Comparison of ENCODE assay signal across 1 cellular context in the genomic region with DNA sequence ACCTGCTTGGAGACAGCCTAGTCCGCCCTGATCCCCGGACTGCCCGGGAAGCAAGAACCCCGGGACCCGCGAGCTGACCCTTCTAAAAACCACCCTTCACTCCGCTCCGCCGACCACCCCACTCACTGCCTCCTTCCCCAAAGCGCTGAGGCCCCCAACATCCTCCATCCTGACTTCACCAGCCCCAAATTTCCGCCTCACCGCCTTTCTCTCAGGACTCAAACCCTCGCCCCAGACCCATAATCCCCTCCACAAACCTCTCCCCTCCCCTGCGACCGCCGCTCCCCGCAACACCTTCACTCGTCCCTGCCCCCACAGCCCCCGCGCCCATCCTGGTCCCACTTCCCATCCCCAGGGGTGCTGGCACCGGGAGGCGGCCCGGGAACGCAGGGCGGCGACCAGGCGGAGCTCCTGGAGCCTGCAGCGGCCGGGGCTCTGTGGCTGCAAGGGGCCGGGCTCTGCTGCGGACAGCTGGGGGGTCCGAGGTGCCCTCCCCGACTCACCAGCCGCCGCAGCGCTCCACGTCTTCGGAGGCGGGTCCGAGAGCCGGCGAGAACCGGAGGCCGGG.
TF ChIP-seq lines count a peak whose summit lies in the region.

No MANE protein-coding gene starts in this region.

TF ChIP-seq in K562, 482 proteins besides CTCF, POLR2A, EP300 and RAD21 (continued from another document and continues in another):
- TF ChIP-seq SIN3A (IDR thresholded peaks at IDR 0.05; ENCODE audit: borderline replicate concordance in 2 of 2, control insufficient read depth in 1 of 2, low read depth in 2 of 2, low read length in 2 of 2), result peak in 1 of 2 experiments; percentile 27; a peak in 2 of 4 replicates
- no peak for TF ChIP-seq KLF10 (CRISPR knock-in tag; IDR thresholded peaks at IDR 0.05)
- TF ChIP-seq NR1H2 (CRISPR knock-in tag; IDR thresholded peaks at IDR 0.05), result 0 out of 2 replicates have a peak, but pooled peaks have one; percentile 27
- TF ChIP-seq, protein P1, sequence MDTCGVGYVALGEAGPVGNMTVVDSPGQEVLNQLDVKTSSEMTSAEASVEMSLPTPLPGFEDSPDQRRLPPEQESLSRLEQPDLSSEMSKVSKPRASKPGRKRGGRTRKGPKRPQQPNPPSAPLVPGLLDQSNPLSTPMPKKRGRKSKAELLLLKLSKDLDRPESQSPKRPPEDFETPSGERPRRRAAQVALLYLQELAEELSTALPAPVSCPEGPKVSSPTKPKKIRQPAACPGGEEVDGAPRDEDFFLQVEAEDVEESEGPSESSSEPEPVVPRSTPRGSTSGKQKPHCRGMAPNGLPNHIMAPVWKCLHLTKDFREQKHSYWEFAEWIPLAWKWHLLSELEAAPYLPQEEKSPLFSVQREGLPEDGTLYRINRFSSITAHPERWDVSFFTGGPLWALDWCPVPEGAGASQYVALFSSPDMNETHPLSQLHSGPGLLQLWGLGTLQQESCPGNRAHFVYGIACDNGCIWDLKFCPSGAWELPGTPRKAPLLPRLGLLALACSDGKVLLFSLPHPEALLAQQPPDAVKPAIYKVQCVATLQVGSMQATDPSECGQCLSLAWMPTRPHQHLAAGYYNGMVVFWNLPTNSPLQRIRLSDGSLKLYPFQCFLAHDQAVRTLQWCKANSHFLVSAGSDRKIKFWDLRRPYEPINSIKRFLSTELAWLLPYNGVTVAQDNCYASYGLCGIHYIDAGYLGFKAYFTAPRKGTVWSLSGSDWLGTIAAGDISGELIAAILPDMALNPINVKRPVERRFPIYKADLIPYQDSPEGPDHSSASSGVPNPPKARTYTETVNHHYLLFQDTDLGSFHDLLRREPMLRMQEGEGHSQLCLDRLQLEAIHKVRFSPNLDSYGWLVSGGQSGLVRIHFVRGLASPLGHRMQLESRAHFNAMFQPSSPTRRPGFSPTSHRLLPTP (IDR thresholded peaks at IDR 0.05; ENCODE audit: borderline replicate concordance, extremely low read depth, insufficient read length), result no peak
- TF ChIP-seq, protein P2, sequence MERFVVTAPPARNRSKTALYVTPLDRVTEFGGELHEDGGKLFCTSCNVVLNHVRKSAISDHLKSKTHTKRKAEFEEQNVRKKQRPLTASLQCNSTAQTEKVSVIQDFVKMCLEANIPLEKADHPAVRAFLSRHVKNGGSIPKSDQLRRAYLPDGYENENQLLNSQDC (CRISPR knock-in tag; IDR thresholded peaks at IDR 0.05), result peak; percentile 52; the same call in 1 of the 2 replicates
- TF ChIP-seq, protein P3, sequence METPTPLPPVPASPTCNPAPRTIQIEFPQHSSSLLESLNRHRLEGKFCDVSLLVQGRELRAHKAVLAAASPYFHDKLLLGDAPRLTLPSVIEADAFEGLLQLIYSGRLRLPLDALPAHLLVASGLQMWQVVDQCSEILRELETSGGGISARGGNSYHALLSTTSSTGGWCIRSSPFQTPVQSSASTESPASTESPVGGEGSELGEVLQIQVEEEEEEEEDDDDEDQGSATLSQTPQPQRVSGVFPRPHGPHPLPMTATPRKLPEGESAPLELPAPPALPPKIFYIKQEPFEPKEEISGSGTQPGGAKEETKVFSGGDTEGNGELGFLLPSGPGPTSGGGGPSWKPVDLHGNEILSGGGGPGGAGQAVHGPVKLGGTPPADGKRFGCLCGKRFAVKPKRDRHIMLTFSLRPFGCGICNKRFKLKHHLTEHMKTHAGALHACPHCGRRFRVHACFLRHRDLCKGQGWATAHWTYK (CRISPR knock-in tag; IDR thresholded peaks at IDR 0.05), result 0 out of 2 replicates have a peak, but pooled peaks have one; percentile 43
- TF ChIP-seq ARID3A (IDR thresholded peaks at IDR 0.05; ENCODE audit: borderline replicate concordance, low read depth, low read length), result no peak
- 0 out of 2 replicates have a peak, but pooled peaks have one; percentile 51 for TF ChIP-seq ELK1 (CRISPR knock-in tag; IDR thresholded peaks at IDR 0.05)
- TF ChIP-seq MGA (IDR thresholded peaks at IDR 0.05), result no peak
- TF ChIP-seq FOXA1 (IDR thresholded peaks at IDR 0.05; ENCODE audit: borderline replicate concordance), result no peak
- no peak for TF ChIP-seq ZNF764 (CRISPR knock-in tag; IDR thresholded peaks at IDR 0.05; ENCODE audit: low read depth)
- TF ChIP-seq TCF7 (IDR thresholded peaks at IDR 0.05; ENCODE audit: borderline replicate concordance), result no peak
- TF ChIP-seq, protein P4, sequence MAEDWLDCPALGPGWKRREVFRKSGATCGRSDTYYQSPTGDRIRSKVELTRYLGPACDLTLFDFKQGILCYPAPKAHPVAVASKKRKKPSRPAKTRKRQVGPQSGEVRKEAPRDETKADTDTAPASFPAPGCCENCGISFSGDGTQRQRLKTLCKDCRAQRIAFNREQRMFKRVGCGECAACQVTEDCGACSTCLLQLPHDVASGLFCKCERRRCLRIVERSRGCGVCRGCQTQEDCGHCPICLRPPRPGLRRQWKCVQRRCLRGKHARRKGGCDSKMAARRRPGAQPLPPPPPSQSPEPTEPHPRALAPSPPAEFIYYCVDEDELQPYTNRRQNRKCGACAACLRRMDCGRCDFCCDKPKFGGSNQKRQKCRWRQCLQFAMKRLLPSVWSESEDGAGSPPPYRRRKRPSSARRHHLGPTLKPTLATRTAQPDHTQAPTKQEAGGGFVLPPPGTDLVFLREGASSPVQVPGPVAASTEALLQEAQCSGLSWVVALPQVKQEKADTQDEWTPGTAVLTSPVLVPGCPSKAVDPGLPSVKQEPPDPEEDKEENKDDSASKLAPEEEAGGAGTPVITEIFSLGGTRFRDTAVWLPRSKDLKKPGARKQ (CRISPR knock-in tag; IDR thresholded peaks at IDR 0.05), result no peak
- TF ChIP-seq CBX5 (IDR thresholded peaks at IDR 0.05; ENCODE audit: borderline replicate concordance, low read depth), result no peak
- TF ChIP-seq SIN3B (IDR thresholded peaks at IDR 0.05; ENCODE audit: low read depth), result no peak
- TF ChIP-seq ZNF583 (CRISPR knock-in tag; IDR thresholded peaks at IDR 0.05), result no peak
- TF ChIP-seq ETV5 (CRISPR knock-in tag; IDR thresholded peaks at IDR 0.05; ENCODE audit: low read depth), result peak; percentile 75; the same call in 1 of the 2 replicates
- no peak for TF ChIP-seq GABPB2 (CRISPR knock-in tag; conservative IDR thresholded peaks at IDR 0.05)
- TF ChIP-seq C11orf30 (IDR thresholded peaks at IDR 0.05; ENCODE audit: low read depth), result no peak
- no peak for TF ChIP-seq ZNF384 (IDR thresholded peaks at IDR 0.05; ENCODE audit: low read depth, low read length)
- TF ChIP-seq RBM22 (IDR thresholded peaks at IDR 0.05; ENCODE audit: low read depth, low read length, poor library complexity, severe bottlenecking), result no peak
- no peak for TF ChIP-seq ZBTB8A (IDR thresholded peaks at IDR 0.05; ENCODE audit: partially characterized antibody)
- no peak for TF ChIP-seq POU5F1 (IDR thresholded peaks at IDR 0.05; ENCODE audit: borderline replicate concordance, low read depth, low read length, partially characterized antibody)
- no peak for TF ChIP-seq TBP (optimal IDR thresholded peaks at IDR 0.05; ENCODE audit: low read depth, low read length)
- 0 out of 2 replicates have a peak, but pooled peaks have one; percentile 58 for TF ChIP-seq ZNF12 (CRISPR knock-in tag; IDR thresholded peaks at IDR 0.05)
- TF ChIP-seq ATF6 (CRISPR knock-in tag; IDR thresholded peaks at IDR 0.05), result no peak
- peak; percentile 48 for TF ChIP-seq ARHGAP35 (IDR thresholded peaks at IDR 0.05; ENCODE audit: partially characterized antibody)
- no peak for TF ChIP-seq CHD4 (IDR thresholded peaks at IDR 0.05; ENCODE audit: insufficient read depth, insufficient replicate concordance, low read depth, low read length, poor library complexity, severe bottlenecking)
